ENCODE assay signal across 1 cellular context in genomic region chr2:705971-706511, GRCh38.
TF ChIP-seq lines count a peak whose summit lies in the region.

No MANE protein-coding gene starts in this region.

TF ChIP-seq in GM12878, 131 proteins besides CTCF, POLR2A, EP300 and RAD21 (continued from another document and continues in another):
- no peak for TF ChIP-seq NFXL1 (IDR thresholded peaks at IDR 0.05; ENCODE audit: borderline replicate concordance)
- TF ChIP-seq ZNF384 (IDR thresholded peaks at IDR 0.05; ENCODE audit: borderline replicate concordance, low read depth, low read length), result no peak
- peak in 1 of 2 experiments; percentile 22; a peak in 1 of 4 replicates for TF ChIP-seq ETV6 (conservative IDR thresholded peaks at IDR 0.05 in 1 of 2, IDR thresholded peaks at IDR 0.05 in 1 of 2; ENCODE audit: borderline replicate concordance in 1 of 2, low read depth in 1 of 2)
- 0 out of 2 replicates have a peak, but pooled peaks have one; percentile 26 for TF ChIP-seq NR2F1 (conservative IDR thresholded peaks at IDR 0.05)
- TF ChIP-seq IRF4 (IDR thresholded peaks at IDR 0.05; ENCODE audit: low read depth, low read length), result peak; percentile 76
- TF ChIP-seq FOS (IDR thresholded peaks at IDR 0.05; ENCODE audit: borderline replicate concordance, extremely low read depth, insufficient read length), result no peak
- no peak for TF ChIP-seq SPI1 (IDR thresholded peaks at IDR 0.05; ENCODE audit: borderline replicate concordance, insufficient read depth, low read depth, low read length)
- TF ChIP-seq SUPT20H (IDR thresholded peaks at IDR 0.05; ENCODE audit: borderline replicate concordance, control insufficient read depth, low read depth, low read length), result no peak
- no peak for TF ChIP-seq PAX8 (IDR thresholded peaks at IDR 0.05)
- no peak for TF ChIP-seq RCOR1 (conservative IDR thresholded peaks at IDR 0.05; ENCODE audit: low read depth, low read length)
- no peak for TF ChIP-seq ZNF274 (IDR thresholded peaks at IDR 0.05; ENCODE audit: insufficient read depth, insufficient read length)
- TF ChIP-seq, protein P1, sequence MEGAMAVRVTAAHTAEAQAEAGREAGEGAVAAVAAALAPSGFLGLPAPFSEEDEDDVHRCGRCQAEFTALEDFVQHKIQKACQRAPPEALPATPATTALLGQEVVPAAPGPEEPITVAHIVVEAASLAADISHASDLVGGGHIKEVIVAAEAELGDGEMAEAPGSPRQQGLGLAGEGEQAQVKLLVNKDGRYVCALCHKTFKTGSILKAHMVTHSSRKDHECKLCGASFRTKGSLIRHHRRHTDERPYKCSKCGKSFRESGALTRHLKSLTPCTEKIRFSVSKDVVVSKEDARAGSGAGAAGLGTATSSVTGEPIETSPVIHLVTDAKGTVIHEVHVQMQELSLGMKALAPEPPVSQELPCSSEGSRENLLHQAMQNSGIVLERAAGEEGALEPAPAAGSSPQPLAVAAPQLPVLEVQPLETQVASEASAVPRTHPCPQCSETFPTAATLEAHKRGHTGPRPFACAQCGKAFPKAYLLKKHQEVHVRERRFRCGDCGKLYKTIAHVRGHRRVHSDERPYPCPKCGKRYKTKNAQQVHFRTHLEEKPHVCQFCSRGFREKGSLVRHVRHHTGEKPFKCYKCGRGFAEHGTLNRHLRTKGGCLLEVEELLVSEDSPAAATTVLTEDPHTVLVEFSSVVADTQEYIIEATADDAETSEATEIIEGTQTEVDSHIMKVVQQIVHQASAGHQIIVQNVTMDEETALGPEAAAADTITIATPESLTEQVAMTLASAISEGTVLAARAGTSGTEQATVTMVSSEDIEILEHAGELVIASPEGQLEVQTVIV (IDR thresholded peaks at IDR 0.05; ENCODE audit: borderline replicate concordance, partially characterized antibody), result no peak
- no peak for TF ChIP-seq WRNIP1 (IDR thresholded peaks at IDR 0.05; ENCODE audit: borderline replicate concordance, low read depth, low read length)
- no peak for TF ChIP-seq ASH2L (IDR thresholded peaks at IDR 0.05; ENCODE audit: borderline replicate concordance, low read depth)
- TF ChIP-seq BCL3 (IDR thresholded peaks at IDR 0.05; ENCODE audit: borderline replicate concordance, insufficient read depth, low read depth, low read length, poor library complexity, severe bottlenecking), result no peak
- peak; percentile 35; the same call in 1 of the 2 replicates for TF ChIP-seq GABPA (IDR thresholded peaks at IDR 0.05; ENCODE audit: low read depth)
- no peak for TF ChIP-seq ZNF24 (IDR thresholded peaks at IDR 0.05)
- TF ChIP-seq CBX5 (IDR thresholded peaks at IDR 0.05; ENCODE audit: low read depth), result no peak
- TF ChIP-seq MTA2 (IDR thresholded peaks at IDR 0.05; ENCODE audit: low read depth), result peak; percentile 92
- TF ChIP-seq ZNF622 (IDR thresholded peaks at IDR 0.05), result no peak
- TF ChIP-seq ATF7 (IDR thresholded peaks at IDR 0.05; ENCODE audit: low read depth), result peak; percentile 31; the same call in 1 of the 2 replicates
- TF ChIP-seq MXI1 (IDR thresholded peaks at IDR 0.05; ENCODE audit: low read depth, low read length), result no peak
- TF ChIP-seq TCF3 (IDR thresholded peaks at IDR 0.05; ENCODE audit: borderline replicate concordance, insufficient read depth, low read depth, low read length), result 0 out of 2 replicates have a peak, but pooled peaks have one; percentile 58
- TF ChIP-seq BACH1 (IDR thresholded peaks at IDR 0.05; ENCODE audit: borderline replicate concordance), result peak; percentile 50; the same call in 1 of the 2 replicates
- TF ChIP-seq RB1 (IDR thresholded peaks at IDR 0.05; ENCODE audit: borderline replicate concordance), result no peak
- no peak for TF ChIP-seq CUX1 (IDR thresholded peaks at IDR 0.05; ENCODE audit: insufficient replicate concordance, low read depth, low read length)
- TF ChIP-seq SRF (IDR thresholded peaks at IDR 0.05; ENCODE audit: low read depth in 2 of 2, low read length in 2 of 2), result no peak
- TF ChIP-seq HCFC1 (IDR thresholded peaks at IDR 0.05; ENCODE audit: low read length), result no peak
- TF ChIP-seq, protein P2, sequence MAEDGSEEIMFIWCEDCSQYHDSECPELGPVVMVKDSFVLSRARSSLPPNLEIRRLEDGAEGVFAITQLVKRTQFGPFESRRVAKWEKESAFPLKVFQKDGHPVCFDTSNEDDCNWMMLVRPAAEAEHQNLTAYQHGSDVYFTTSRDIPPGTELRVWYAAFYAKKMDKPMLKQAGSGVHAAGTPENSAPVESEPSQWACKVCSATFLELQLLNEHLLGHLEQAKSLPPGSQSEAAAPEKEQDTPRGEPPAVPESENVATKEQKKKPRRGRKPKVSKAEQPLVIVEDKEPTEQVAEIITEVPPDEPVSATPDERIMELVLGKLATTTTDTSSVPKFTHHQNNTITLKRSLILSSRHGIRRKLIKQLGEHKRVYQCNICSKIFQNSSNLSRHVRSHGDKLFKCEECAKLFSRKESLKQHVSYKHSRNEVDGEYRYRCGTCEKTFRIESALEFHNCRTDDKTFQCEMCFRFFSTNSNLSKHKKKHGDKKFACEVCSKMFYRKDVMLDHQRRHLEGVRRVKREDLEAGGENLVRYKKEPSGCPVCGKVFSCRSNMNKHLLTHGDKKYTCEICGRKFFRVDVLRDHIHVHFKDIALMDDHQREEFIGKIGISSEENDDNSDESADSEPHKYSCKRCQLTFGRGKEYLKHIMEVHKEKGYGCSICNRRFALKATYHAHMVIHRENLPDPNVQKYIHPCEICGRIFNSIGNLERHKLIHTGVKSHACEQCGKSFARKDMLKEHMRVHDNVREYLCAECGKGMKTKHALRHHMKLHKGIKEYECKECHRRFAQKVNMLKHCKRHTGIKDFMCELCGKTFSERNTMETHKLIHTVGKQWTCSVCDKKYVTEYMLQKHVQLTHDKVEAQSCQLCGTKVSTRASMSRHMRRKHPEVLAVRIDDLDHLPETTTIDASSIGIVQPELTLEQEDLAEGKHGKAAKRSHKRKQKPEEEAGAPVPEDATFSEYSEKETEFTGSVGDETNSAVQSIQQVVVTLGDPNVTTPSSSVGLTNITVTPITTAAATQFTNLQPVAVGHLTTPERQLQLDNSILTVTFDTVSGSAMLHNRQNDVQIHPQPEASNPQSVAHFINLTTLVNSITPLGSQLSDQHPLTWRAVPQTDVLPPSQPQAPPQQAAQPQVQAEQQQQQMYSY (CRISPR knock-in tag; IDR thresholded peaks at IDR 0.05), result no peak
- no peak for TF ChIP-seq FOXK2 (IDR thresholded peaks at IDR 0.05)
- TF ChIP-seq STAT3 (IDR thresholded peaks at IDR 0.05; ENCODE audit: low read depth, low read length), result no peak
- no peak for TF ChIP-seq SMAD1 (IDR thresholded peaks at IDR 0.05; ENCODE audit: low read depth, partially characterized antibody)
- peak; percentile 77 for TF ChIP-seq MLLT1 (IDR thresholded peaks at IDR 0.05)
- TF ChIP-seq, protein P3, sequence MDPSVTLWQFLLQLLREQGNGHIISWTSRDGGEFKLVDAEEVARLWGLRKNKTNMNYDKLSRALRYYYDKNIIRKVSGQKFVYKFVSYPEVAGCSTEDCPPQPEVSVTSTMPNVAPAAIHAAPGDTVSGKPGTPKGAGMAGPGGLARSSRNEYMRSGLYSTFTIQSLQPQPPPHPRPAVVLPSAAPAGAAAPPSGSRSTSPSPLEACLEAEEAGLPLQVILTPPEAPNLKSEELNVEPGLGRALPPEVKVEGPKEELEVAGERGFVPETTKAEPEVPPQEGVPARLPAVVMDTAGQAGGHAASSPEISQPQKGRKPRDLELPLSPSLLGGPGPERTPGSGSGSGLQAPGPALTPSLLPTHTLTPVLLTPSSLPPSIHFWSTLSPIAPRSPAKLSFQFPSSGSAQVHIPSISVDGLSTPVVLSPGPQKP (IDR thresholded peaks at IDR 0.05; ENCODE audit: low read depth, low read length), result no peak
- TF ChIP-seq SIN3A (IDR thresholded peaks at IDR 0.05; ENCODE audit: low read depth, low read length), result no peak
- TF ChIP-seq RBBP5 (conservative IDR thresholded peaks at IDR 0.05), result no peak
- no peak for TF ChIP-seq KDM1A (IDR thresholded peaks at IDR 0.05; ENCODE audit: borderline replicate concordance)
- TF ChIP-seq BMI1 (IDR thresholded peaks at IDR 0.05; ENCODE audit: borderline replicate concordance), result 0 out of 2 replicates have a peak, but pooled peaks have one; percentile 39
- TF ChIP-seq CREM (IDR thresholded peaks at IDR 0.05; ENCODE audit: low read depth), result peak; percentile 16; the same call in 1 of the 2 replicates
- no peak for TF ChIP-seq MYB (IDR thresholded peaks at IDR 0.05; ENCODE audit: borderline replicate concordance, low read depth, low read length)
- no peak for TF ChIP-seq TAF1 (IDR thresholded peaks at IDR 0.05; ENCODE audit: borderline replicate concordance, low read depth, low read length)
- TF ChIP-seq HSF1 (IDR thresholded peaks at IDR 0.05; ENCODE audit: low read depth, low read length), result no peak
- TF ChIP-seq RELB (IDR thresholded peaks at IDR 0.05; ENCODE audit: low read depth), result peak; percentile 76
- no peak for TF ChIP-seq KAT2A (conservative IDR thresholded peaks at IDR 0.05; ENCODE audit: control insufficient read depth, low read depth, low read length)
